Comparison of ENCODE assay signal across 8 cellular contexts in genomic region chr6:28866342-28867077, GRCh38. TPM values are rescaled to one million over a fixed set of nuclear protein-coding genes. Genes with fewer than 3 reads are reported as not detected.
DNase-seq lines count a peak whose midpoint lies in the region; ATAC-seq and TF ChIP-seq lines count a peak whose summit lies in the region.

No MANE protein-coding gene starts in this region.

- H3K4me1 Mint-ChIP-seq in Calu3 (ENCODE audit: low read depth, unreplicated experiment), result peaks cover 23% of the 10 kb centered on the region

- H3K9me3 Mint-ChIP-seq in Calu3 (ENCODE audit: low read depth, unreplicated experiment), result no peaks in the 10 kb centered on the region

- H3K27me3 Mint-ChIP-seq in Calu3 (ENCODE audit: unreplicated experiment), result no peaks in the 10 kb centered on the region

- H3K27ac Mint-ChIP-seq in Calu3 (ENCODE audit: unreplicated experiment), result peak overlapping the region; percentile 41

- peak; percentile 86 for DNase-seq in Calu3
- DNase-seq in NCI-H2029 treated with DMSO at 0.1 percent for 48 hours (lab: John Stamatoyannopoulos, UW), result peak; percentile 37
- DNase-seq in activated CD4-positive, CD25-positive, alpha-beta regulatory T cell (lab: John Stamatoyannopoulos, UW), result peak; percentile 48 to 52 (median 50)
- peak in 52 of 61 donors; percentile 15 to 83 (median 50) for DNase-seq in caudate nucleus (lab: John Stamatoyannopoulos, UW)
- peak; percentile 82 for DNase-seq in kidney tubule cell (ENCODE audit: low spot score)
- peak; percentile 45 to 64 for DNase-seq in stimulated activated CD4-positive, alpha-beta T cell treated with anti-CD3 and anti-CD28 coated beads, Interleukin-1b, Interleukin-23, amount 100 ng/mL, for 4 hours (ENCODE audit: low read depth in 2 of 2)

- H3K27ac ChIP-seq in caudate nucleus (ENCODE audit: low read depth, low read length), result peak overlapping the region; percentile 78

- intact Hi-C loops in Calu3 (cut with micrococcal nuclease; ENCODE audit: unreplicated experiment), result no loop called here

- no TSS peak for BruUV-seq in Calu3 (replicated peaks; lab: Mats Ljungman, UMichigan)

- H3K4me3 Mint-ChIP-seq in Calu3 (ENCODE audit: low read depth, unreplicated experiment), result peak overlapping the region; percentile 79

- ATAC-seq in GM21786 (IDR thresholded peaks at IDR 0.05; ENCODE audit: unreplicated experiment) (peak; percentile 41), GM18861 (IDR thresholded peaks at IDR 0.05; ENCODE audit: unreplicated experiment) (no peak)

- H3K36me3 Mint-ChIP-seq in Calu3 (ENCODE audit: insufficient read depth, unreplicated experiment), result peaks cover 40% of the 10 kb centered on the region

- TF ChIP-seq CTCF in Calu3 (IDR thresholded peaks at IDR 0.05; ENCODE audit: unreplicated experiment), result no peak

- CTCF ChIA-PET in Calu3 (lab: Charles Lee), result interaction anchor here (0.9 to 1.7 kb wide), 4 partner anchors 25 to 150 kb away, joined by 3 to 11 read pairs (median 6); no protein-coding TSS in a partner anchor

RNA-seq across cellular contexts. Expression of gene TRIM27, which starts 57.3 kb away (rescaled TPM):
- total RNA-seq in Calu3 (2022), result 85.8 and 91.6 TPM in 2 replicates
